Comparison of ENCODE assay signal across 9 cellular contexts in the genomic region with DNA sequence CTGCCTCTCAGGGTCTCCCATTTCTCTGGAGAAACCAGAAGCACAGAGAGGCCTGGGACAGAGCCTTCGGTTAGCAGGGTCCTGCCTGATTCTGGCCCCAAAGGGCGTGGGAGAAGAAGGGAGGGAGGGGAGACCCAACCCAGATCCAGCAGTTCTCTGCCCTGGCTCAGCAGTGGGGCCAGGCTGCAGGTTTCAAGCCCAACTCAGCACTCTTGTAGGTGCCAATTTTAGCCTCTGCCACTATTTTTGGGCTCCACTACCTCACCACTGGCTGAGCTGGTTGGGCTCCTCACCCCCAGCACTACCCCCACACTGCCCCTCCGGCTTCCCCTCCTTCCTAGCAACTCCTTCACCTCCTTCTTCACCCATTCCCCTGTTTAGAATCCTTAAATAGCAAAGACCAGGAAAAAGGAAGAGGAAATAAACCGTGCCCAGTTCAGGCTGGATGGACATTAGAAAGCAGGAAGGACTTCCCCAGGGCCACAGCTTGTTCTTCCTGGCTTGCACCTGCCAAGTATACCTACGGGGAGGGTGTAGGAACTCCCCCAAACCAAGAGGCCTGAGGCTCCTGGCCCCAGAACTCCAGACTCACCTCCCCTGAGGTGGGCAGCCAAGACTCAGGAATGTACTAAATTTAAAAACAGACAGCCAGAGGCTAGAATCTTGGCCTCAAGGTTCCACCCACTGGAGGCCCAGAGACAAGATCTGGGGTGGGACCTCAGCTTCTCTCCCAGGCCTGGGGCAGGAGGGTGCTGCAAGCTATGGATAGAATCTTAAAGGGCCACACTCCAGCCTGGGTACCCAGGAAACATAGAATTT. TPM values are rescaled to one million over a fixed set of nuclear protein-coding genes. Genes with fewer than 3 reads are reported as not detected.
DNase-seq lines count a peak whose midpoint lies in the region; ATAC-seq lines count a peak whose summit lies in the region.
"Had no signal": no experiment of that assay in that cellular context is flagged by ENCODE, and none has a peak within 500 bp of the region (broad histone marks: within the 10 kb centered on the region; RNA-seq: fewer than 3 reads in every experiment).

No MANE protein-coding gene starts in this region.

- no peaks in the 10 kb centered on the region for H3K27me3 ChIP-seq in mononuclear cell (ENCODE audit: insufficient read depth, low read length)

- ATAC-seq in HG02678 (IDR thresholded peaks at IDR 0.05; ENCODE audit: unreplicated experiment), result no peak
- ATAC-seq in HG02642 (IDR thresholded peaks at IDR 0.05; ENCODE audit: poor library complexity, unreplicated experiment), result no peak

- peak; percentile 69 for DNase-seq in EH (ENCODE audit: low read depth)
- DNase-seq in NAMALWA (ENCODE audit: low spot score), result peak; percentile 88
- DNase-seq in cerebellum (ENCODE audit: low spot score), result peak; percentile 39
- no peak for DNase-seq in 8988T
- DNase-seq in activated CD4-positive, alpha-beta T cell treated with anti-CD3 and anti-CD28 coated beads, Interleukin-2, amount 50 U/mL, for 4 hours, result no peak

- H3K4me1 ChIP-seq in mononuclear cell (ENCODE audit: insufficient read depth, low read length), result peaks cover 72% of the 10 kb centered on the region

- H3K9me3 ChIP-seq in mononuclear cell (ENCODE audit: low read depth, low read length), result no peaks in the 10 kb centered on the region

- peak overlapping the region; percentile 89 for H3K4me3 ChIP-seq in mononuclear cell (ENCODE audit: low read length)

RNA-seq across cellular contexts. Expression of a gene that starts 1.4 kb away (rescaled TPM):
- total RNA-seq in cerebellum, result 78.8 TPM
- total RNA-seq in mononuclear cell, result 149 TPM

RNA-seq across cellular contexts. Expression of a gene that starts 38.3 kb away (rescaled TPM):
- total RNA-seq in cerebellum (not detected), mononuclear cell (not detected)
- total RNA-seq: NCI-H460 had no signal

RNA-seq across cellular contexts. Expression of a gene that starts 41.0 kb away (rescaled TPM):
- 119 TPM for total RNA-seq in cerebellum
- 403 TPM for total RNA-seq in mononuclear cell

RNA-seq across cellular contexts. Expression of a gene that starts 45.5 kb away (rescaled TPM):
- total RNA-seq in cerebellum, result 43.2 TPM
- 38.1 TPM for total RNA-seq in mononuclear cell

Comparison
In these comparisons a context has a peak if more than half of its experiments do, and no peak if none do; other contexts are left out.
1. DNase-seq: peak in EH (single experiment), NAMALWA (single experiment) and cerebellum (single experiment); none in 8988T (single experiment) and activated CD4-positive, alpha-beta T cell treated with anti-CD3 and anti-CD28 coated beads, Interleukin-2, amount 50 U/mL, for 4 hours (0 of 2).